ENCODE assay signal across 15 cellular contexts in genomic region chr13:45545686-45546409, GRCh38.
"Had no signal": no experiment of that assay in that cellular context is flagged by ENCODE, and none has a peak within 500 bp of the region (broad histone marks: within the 10 kb centered on the region; RNA-seq: fewer than 3 reads in every experiment).

No MANE protein-coding gene starts in this region.

- H3K36me3 ChIP-seq: cardiac muscle cell, esophagus squamous epithelium, spleen had no signal

- H2AFZ ChIP-seq: hepatocyte had no signal

- H3K79me2 ChIP-seq: hepatocyte had no signal

- H3K4me2 ChIP-seq: hepatocyte had no signal

- DNase-seq: activated CD4-positive, alpha-beta memory T cell treated with anti-CD3 and anti-CD28 coated beads for 36 hours; activated CD4-positive, alpha-beta T cell treated with anti-CD3 and anti-CD28 coated beads for 36 hours; activated gamma-delta T cell treated with Interleukin-2 at 50 U/mL for 16 hours; activated T-cell treated with anti-CD3 and anti-CD28 coated beads for 4 hours; amygdala; effector CD8-positive, alpha-beta T cell; esophagus squamous epithelium; posterior cingulate gyrus; spleen; stimulated activated CD4-positive, alpha-beta T cell treated with anti-CD3 and anti-CD28 coated beads, Interleukin-4, amount 100 ng/mL, for 4 hours; stimulated activated naive CD4-positive, alpha-beta T cell had no signal

- H3K9me3 ChIP-seq: esophagus squamous epithelium, spleen had no signal

- ATAC-seq: activated CD4-positive, alpha-beta T cell treated with anti-CD3 and anti-CD28 coated beads for 36 hours; natural killer cell treated with Interleukin-12 subunit alpha and Interleukin-12 subunit beta and Interleukin-15 and Interleukin-18, amount 100 ng/mL, for 72 hours had no signal

- H3K27ac ChIP-seq: cardiac muscle cell, esophagus squamous epithelium, hepatocyte, spleen had no signal

- H3K4me3 ChIP-seq: cardiac muscle cell, esophagus squamous epithelium, hepatocyte, lung, spleen had no signal

- H3K4me1 ChIP-seq: esophagus squamous epithelium, spleen had no signal

- H3K27me3 ChIP-seq: cardiac muscle cell, hepatocyte had no signal
